ENCODE assay signal across 9 cellular contexts in the genomic region with DNA sequence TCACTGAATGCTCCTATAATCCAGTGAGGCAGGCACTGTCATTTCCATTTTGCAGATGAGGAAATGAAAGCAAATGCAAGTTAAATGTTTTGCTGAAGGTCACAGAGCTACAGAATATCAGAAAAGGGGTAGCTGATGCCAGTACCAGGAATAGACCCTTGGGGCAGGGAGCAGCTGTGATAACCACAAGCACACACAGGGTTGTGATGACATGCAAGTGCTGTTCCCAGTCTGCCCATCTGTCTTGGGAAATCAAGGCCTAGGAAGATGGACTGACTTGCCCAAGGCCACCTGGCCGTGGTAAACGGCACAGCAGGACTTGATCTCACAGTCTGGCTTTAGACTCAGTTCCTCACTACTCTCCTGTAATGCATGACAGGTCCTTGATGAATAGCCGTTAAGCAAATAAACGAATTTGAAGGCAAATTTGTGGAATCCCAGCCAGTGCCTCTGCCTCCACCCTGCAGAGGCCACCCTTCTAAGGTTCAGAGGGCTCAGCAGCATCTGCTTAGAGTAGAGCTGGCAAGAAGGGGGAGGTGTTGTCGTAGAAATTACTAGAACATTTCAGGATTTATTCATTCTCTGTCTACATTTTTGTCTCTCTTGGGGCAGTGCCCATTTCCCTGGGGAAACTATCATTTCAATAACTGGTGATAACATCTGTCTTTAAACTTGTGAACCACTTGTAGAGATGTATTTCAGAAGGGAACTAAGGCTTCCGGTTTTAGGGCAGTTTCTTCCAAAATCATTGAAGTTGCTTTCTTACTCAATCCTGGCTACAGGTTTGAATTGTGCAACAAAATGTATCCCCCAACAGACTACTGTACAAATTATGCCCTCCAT. TPM values are rescaled to one million over a fixed set of nuclear protein-coding genes. Genes with fewer than 3 reads are reported as not detected.
DNase-seq lines count a peak whose midpoint lies in the region; ATAC-seq, FAIRE-seq and TF ChIP-seq lines count a peak whose summit lies in the region.
"Had no signal": no experiment of that assay in that cellular context is flagged by ENCODE, and none has a peak within 500 bp of the region (broad histone marks: within the 10 kb centered on the region; RNA-seq: fewer than 3 reads in every experiment).

No MANE protein-coding gene starts in this region.

- no peaks in the 10 kb centered on the region for H3K27me3 Mint-ChIP-seq in astrocyte (ENCODE audit: low read depth, unreplicated experiment)
- H3K27me3 Mint-ChIP-seq in activated T-cell treated with anti-CD3 and anti-CD28 coated beads, Interleukin-2, amount 50 U/mL, for 4 hours (ENCODE audit: low read depth), result no peaks in the 10 kb centered on the region

- peak; percentile 40 for ATAC-seq in GM21528 (IDR thresholded peaks at IDR 0.05; ENCODE audit: low FRiP score, unreplicated experiment)
- ATAC-seq in HG03025 (IDR thresholded peaks at IDR 0.05; ENCODE audit: low FRiP score, unreplicated experiment), result no peak
- ATAC-seq in GM18873 (IDR thresholded peaks at IDR 0.05; ENCODE audit: low FRiP score, unreplicated experiment), result no peak
- no peak for ATAC-seq in activated T-cell treated with anti-CD3 and anti-CD28 coated beads, Interleukin-2, amount 50 U/mL, for 4 hours

- H3K36me3 Mint-ChIP-seq in astrocyte (ENCODE audit: low read depth, unreplicated experiment), result peaks cover 4% of the 10 kb centered on the region
- H3K36me3 Mint-ChIP-seq in activated T-cell treated with anti-CD3 and anti-CD28 coated beads, Interleukin-2, amount 50 U/mL, for 4 hours (ENCODE audit: insufficient read depth), result no peaks in the 10 kb centered on the region

- no peaks in the 10 kb centered on the region for H3K9me3 ChIP-seq in astrocyte (ENCODE audit: insufficient read depth, low read depth, low read length)

- no peak overlapping the region for H3K9ac ChIP-seq in astrocyte (ENCODE audit: low read length)
- H3K9ac ChIP-seq: KMS-11 had no signal

- TF ChIP-seq CTCF in GM12874 (IDR thresholded peaks at IDR 0.05; ENCODE audit: insufficient read depth, low read depth, low read length) (peak; percentile 38; the same call in 1 of the 2 replicates), astrocyte (IDR thresholded peaks at IDR 0.05; ENCODE audit: insufficient read depth, low read depth, low read length) (no peak)

- no peaks in the 10 kb centered on the region for H3K79me2 ChIP-seq in astrocyte (ENCODE audit: insufficient read depth, low read length)

- no peak overlapping the region for H3K4me3 Mint-ChIP-seq in astrocyte (ENCODE audit: unreplicated experiment)
- H3K4me3 Mint-ChIP-seq in activated T-cell treated with anti-CD3 and anti-CD28 coated beads, Interleukin-2, amount 50 U/mL, for 4 hours, result no peak overlapping the region

- no peak overlapping the region for H3K27ac ChIP-seq in astrocyte (ENCODE audit: low read depth, low read length)
- H3K27ac ChIP-seq: KMS-11 had no signal

- peaks cover 20% of the 10 kb centered on the region for H3K9me3 Mint-ChIP-seq in astrocyte (ENCODE audit: unreplicated experiment)
- H3K9me3 Mint-ChIP-seq in activated T-cell treated with anti-CD3 and anti-CD28 coated beads, Interleukin-2, amount 50 U/mL, for 4 hours, result no peaks in the 10 kb centered on the region

- H3K27ac Mint-ChIP-seq in astrocyte (ENCODE audit: unreplicated experiment), result no peak overlapping the region

- no peak overlapping the region for H3K4me3 ChIP-seq in astrocyte (ENCODE audit: insufficient read depth, low read depth, low read length)

- H3K36me3 ChIP-seq in astrocyte (ENCODE audit: insufficient read depth, low read length), result no peaks in the 10 kb centered on the region

- H3K4me2 ChIP-seq in astrocyte (ENCODE audit: low read length), result no peak overlapping the region
- H3K4me2 ChIP-seq: KMS-11 had no signal

- no peaks in the 10 kb centered on the region for H3K4me1 ChIP-seq in astrocyte (ENCODE audit: insufficient read depth, low read length)

- FAIRE-seq in astrocyte (lab: Jason Lieb, UNC), result no peak

- no peak overlapping the region for H2AFZ ChIP-seq in astrocyte (ENCODE audit: low read depth, low read length)

- DNase-seq in M059J (ENCODE audit: low read depth), result peak; percentile 43
- peak; percentile 56 for DNase-seq in astrocyte (ENCODE audit: low read depth)
- no peak for DNase-seq in EL
- no peak for DNase-seq in activated T-cell treated with anti-CD3 and anti-CD28 coated beads, Interleukin-2, amount 50 U/mL, for 4 hours

- peaks cover 3% of the 10 kb centered on the region for H3K4me1 Mint-ChIP-seq in astrocyte (ENCODE audit: low read depth, unreplicated experiment)
- peaks cover 29% of the 10 kb centered on the region for H3K4me1 Mint-ChIP-seq in activated T-cell treated with anti-CD3 and anti-CD28 coated beads, Interleukin-2, amount 50 U/mL, for 4 hours (ENCODE audit: low read depth)

- H3K27me3 ChIP-seq in astrocyte (ENCODE audit: insufficient read depth, low read length), result no peaks in the 10 kb centered on the region

- H4K20me1 ChIP-seq in astrocyte (ENCODE audit: insufficient read depth, low read length), result no peaks in the 10 kb centered on the region

RNA-seq across cellular contexts. Expression of gene MRPS6, which starts 53.2 kb away (rescaled TPM):
- 46.3 and 72.1 TPM in 2 replicates for total RNA-seq in M059J (2014; rRNA removed; shearing (Covaris generic))
- total RNA-seq in astrocyte, result 57.8 and 67.5 TPM in 2 replicates
- 10 to 100 TPM; 89.8 to 98.8 (median 98.6) TPM for total RNA-seq in activated T-cell treated with anti-CD3 and anti-CD28 coated beads, Interleukin-2, amount 50 U/mL, for 4 hours

RNA-seq across cellular contexts. Expression of gene SLC5A3, which starts 53.2 kb away (rescaled TPM):
- 21.8 and 33.2 TPM in 2 replicates for total RNA-seq in M059J (2014; rRNA removed; shearing (Covaris generic))
- 17.8 and 22.1 TPM in 2 replicates for total RNA-seq in astrocyte
- total RNA-seq in activated T-cell treated with anti-CD3 and anti-CD28 coated beads, Interleukin-2, amount 50 U/mL, for 4 hours, result 10 to 100 TPM; 10.1 to 12.4 (median 11.6) TPM

Comparison
In these comparisons a context has a peak if more than half of its experiments do, and no peak if none do; other contexts are left out.
1. DNase-seq: peak in M059J (single experiment) and astrocyte (single experiment); none in EL (single experiment) and activated T-cell treated with anti-CD3 and anti-CD28 coated beads, Interleukin-2, amount 50 U/mL, for 4 hours (single experiment).